Comparison of ENCODE assay signal across 19 cellular contexts in genomic region chr5:859391-859790, GRCh38. TPM values are rescaled to one million over a fixed set of nuclear protein-coding genes. Genes with fewer than 3 reads are reported as not detected.
DNase-seq lines count a peak whose midpoint lies in the region; ATAC-seq and TF ChIP-seq lines count a peak whose summit lies in the region.
"Had no signal": no experiment of that assay in that cellular context is flagged by ENCODE, and none has a peak within 500 bp of the region (broad histone marks: within the 10 kb centered on the region; RNA-seq: fewer than 3 reads in every experiment).

No MANE protein-coding gene starts in this region.

- H2AFZ ChIP-seq in GM23248: no peak overlapping the region

- H3F3A ChIP-seq in GM23248 (ENCODE audit: insufficient read depth): no peaks in the 10 kb centered on the region

- intact Hi-C loops in right cardiac atrium (cut with DNase I): no loop called here
- intact Hi-C loops in cardiac septum (cut with DNase I): no loop called here
- intact Hi-C loops in lower lobe of right lung (cut with DNase I): no loop called here

- H3K9me2 ChIP-seq in GM23248 (ENCODE audit: insufficient read depth): no peaks in the 10 kb centered on the region

- WGBS in right cardiac atrium: 72% methylated on average over 16 of the region's 16 CpGs
- 82 to 83% methylated on average over 16 of the region's 16 CpGs for WGBS in GM23248 (ENCODE audit: low coverage in 1 of 2, low lambda C conversion rate in 2 of 2, missing lambda C conversion rate in 2 of 2), 2 experiments

- no peak overlapping the region for H3K9ac ChIP-seq in GM23248

- H3K4me1 ChIP-seq in right cardiac atrium (ENCODE audit: control insufficient read depth, insufficient read depth, low read length): no peaks in the 10 kb centered on the region
- no peaks in the 10 kb centered on the region for H3K4me1 ChIP-seq in lower lobe of right lung
- H3K4me1 ChIP-seq in GM23248 (ENCODE audit: insufficient read depth): no peaks in the 10 kb centered on the region

- H3K27me3 ChIP-seq in right cardiac atrium (ENCODE audit: control insufficient read depth, insufficient read depth) (no peaks in the 10 kb centered on the region), lower lobe of right lung (ENCODE audit: low read depth) (no peaks in the 10 kb centered on the region), GM23248 (replicated peaks; ENCODE audit: insufficient read depth) (no peaks in the 10 kb centered on the region)
- H3K27me3 ChIP-seq: MG63 had no signal

- no peaks in the 10 kb centered on the region for H3K79me2 ChIP-seq in GM23248 (ENCODE audit: insufficient read depth)

- H4K20me1 ChIP-seq in GM23248 (ENCODE audit: insufficient read depth): no peaks in the 10 kb centered on the region

- in situ Hi-C loops in GM23248 (cut with MboI): no loop called here

- no peak overlapping the region for H3K4me2 ChIP-seq in GM23248 (ENCODE audit: unreplicated experiment)

- H3K36me3 ChIP-seq in lower lobe of right lung: peaks cover 21% of the 10 kb centered on the region
- H3K36me3 ChIP-seq in GM23248 (ENCODE audit: low read depth): no peaks in the 10 kb centered on the region

- H3K4me3 ChIP-seq in right cardiac atrium (ENCODE audit: low read length) (no peak overlapping the region), cardiac fibroblast (replicated peaks in 1 of 2; ENCODE audit: low read depth in 2 of 2, low read length in 2 of 2) (no peak overlapping the region), lower lobe of right lung (no peak overlapping the region), GM23248 (no peak overlapping the region)
- H3K4me3 ChIP-seq: MG63 had no signal

- H3K9me3 ChIP-seq in right cardiac atrium (ENCODE audit: control insufficient read depth, low read length) (no peaks in the 10 kb centered on the region), lower lobe of right lung (no peaks in the 10 kb centered on the region), GM23248 (ENCODE audit: low read depth) (no peaks in the 10 kb centered on the region)
- H3K9me3 ChIP-seq: MG63 had no signal

- TF ChIP-seq CTCF in cardiac fibroblast (IDR thresholded peaks at IDR 0.05; ENCODE audit: low read depth, low read length): no peak
- TF ChIP-seq CTCF in lower lobe of right lung (IDR thresholded peaks at IDR 0.05): no peak

- ATAC-seq in right cardiac atrium (no peak), lower lobe of right lung (no peak)
- ATAC-seq: Panc1 had no signal

- DNase-seq in right cardiac atrium (peak; percentile 39 to 70 (median 40)), cardiac septum (ENCODE audit: low spot score) (no peak), cardiac fibroblast (ENCODE audit: low read depth in 2 of 2) (peak; percentile 15 to 27), lower lobe of right lung (peak; percentile 24), DMS79 treated with DMSO at 0.1 percent for 48 hours (lab: John Stamatoyannopoulos, UW) (no peak), GM23248 (no peak), NCI-H146 treated with DMSO at 0.1 percent for 48 hours (lab: John Stamatoyannopoulos, UW; ENCODE audit: unreplicated experiment) (no peak), NCI-H82 (lab: John Stamatoyannopoulos, UW) (no peak)
- DNase-seq: DMS53; EL; GF-D8; MG63; NCI-H1048; NCI-H1436; NCI-H1930; NCI-H510A; NK-92 treated with Interleukin-12 subunit alpha and Interleukin-12 subunit beta, amount 100 ng/mL, for 24 hours had no signal

- H3K27ac ChIP-seq in right cardiac atrium (ENCODE audit: low read length): no peak overlapping the region
- no peak overlapping the region for H3K27ac ChIP-seq in lower lobe of right lung
- H3K27ac ChIP-seq in GM23248: no peak overlapping the region

RNA-seq across cellular contexts. Expression of gene ZDHHC11, which starts 8.6 kb away (rescaled TPM):
- total RNA-seq in right cardiac atrium (10 to 100 TPM; 19.3 to 66.1 (median 37.4) TPM), cardiac septum (10.6 TPM), lower lobe of right lung (28.7 TPM)
- polyA plus RNA-seq in right cardiac atrium (5.8 TPM), GM23248 (2016; fragmentation: Nextera tagmentation; extraction: Ambion mirVana) (0.19 and 0.26 TPM in 2 replicates)
- 0.65 TPM in 1 of 2 replicates, not detected in the other for total RNA-seq in GM23248 (2014; rRNA removed; shearing (Covaris generic))
- polyA plus RNA-seq: CD14-positive monocyte had no signal

RNA-seq across cellular contexts. Expression of gene BRD9, which starts 33.2 kb away (rescaled TPM):
- total RNA-seq in right cardiac atrium (10 to 100 TPM; 25.1 to 41.3 (median 34.0) TPM), cardiac septum (25.9 TPM), lower lobe of right lung (37.7 TPM)
- polyA plus RNA-seq in right cardiac atrium (17.1 TPM), GM23248 (2016; fragmentation: Nextera tagmentation; extraction: Ambion mirVana) (16.8 and 18.2 TPM in 2 replicates)
- 25.9 and 30.6 TPM in 2 replicates for total RNA-seq in GM23248 (2014; rRNA removed; shearing (Covaris generic))

RNA-seq across cellular contexts. Expression of gene TRIP13, which starts 33.3 kb away (rescaled TPM):
- total RNA-seq in right cardiac atrium: under 1 TPM; 0.25 to 0.94 (median 0.58) TPM
- 0.27 TPM for polyA plus RNA-seq in right cardiac atrium
- total RNA-seq in cardiac septum: 0.57 TPM
- 1.0 TPM for total RNA-seq in lower lobe of right lung
- 19.5 and 24.0 TPM in 2 replicates for total RNA-seq in GM23248 (2014; rRNA removed; shearing (Covaris generic))
- polyA plus RNA-seq in GM23248 (2016; fragmentation: Nextera tagmentation; extraction: Ambion mirVana): 20.4 and 25.9 TPM in 2 replicates

Comparison
In these comparisons a context has a peak if more than half of its experiments do, and no peak if none do; other contexts are left out.
1. DNase-seq: peak in right cardiac atrium (3 of 3), cardiac fibroblast (2 of 2) and lower lobe of right lung (single experiment); none in cardiac septum (single experiment), DMS79 treated with DMSO at 0.1 percent for 48 hours (single experiment), GM23248 (single experiment), NCI-H146 treated with DMSO at 0.1 percent for 48 hours (single experiment) and NCI-H82 (single experiment).
2. RNA of gene TRIP13, which starts 33.3 kb away (total RNA-seq): 19.5 to 24.0 TPM in GM23248; 1.0 TPM in lower lobe of right lung (single experiment), 0.25 to 0.94 TPM in right cardiac atrium and 0.57 TPM in cardiac septum (single experiment); every median in the first group is over 10 times any median in the second.